Comparison of ENCODE assay signal across 8 cellular contexts in genomic region chr7:5428470-5429252, GRCh38. TPM values are rescaled to one million over a fixed set of nuclear protein-coding genes. Genes with fewer than 3 reads are reported as not detected.
DNase-seq lines count a peak whose midpoint lies in the region; ATAC-seq and TF ChIP-seq lines count a peak whose summit lies in the region.

No MANE protein-coding gene starts in this region.

- ATAC-seq in mucosa of descending colon (peak; percentile 10), HG02970 (IDR thresholded peaks at IDR 0.05; ENCODE audit: low FRiP score, unreplicated experiment) (no peak)

- peak; percentile 81 for DNase-seq in HT-29 (ENCODE audit: low spot score)
- DNase-seq in SHP77 (lab: John Stamatoyannopoulos, UW): peak; percentile 74 to 79
- peak; percentile 92 to 93 for DNase-seq in erythroblast (lab: John Stamatoyannopoulos, UW)
- DNase-seq in mucosa of descending colon: peak; percentile 73 to 79 (median 76)
- peak; percentile 77 to 86 for DNase-seq in uterus
- DNase-seq in NCI-H774 (lab: John Stamatoyannopoulos, UW): no peak

- peaks cover 0 to 8% (median 0%) of the 10 kb centered on the region in 11 experiments; a peak in 2 of 22 replicates for H3K36me3 ChIP-seq in BLaER1 treated with 17β-estradiol and CSF1 and Interleukin-3, amounts not matched to agents 10 nM and 100 nM
- H3K36me3 ChIP-seq in mucosa of descending colon (ENCODE audit: low read depth) (no peaks in the 10 kb centered on the region), uterus (no peaks in the 10 kb centered on the region)

- peaks cover 72 to 99% (median 95%) of the 10 kb centered on the region in 11 experiments for H3K27me3 ChIP-seq in BLaER1 treated with 17β-estradiol and CSF1 and Interleukin-3, amounts not matched to agents 10 nM and 100 nM
- H3K27me3 ChIP-seq in uterus: no peaks in the 10 kb centered on the region

- peak; percentile 85 for TF ChIP-seq POLR2A in erythroblast (IDR thresholded peaks at IDR 0.05; ENCODE audit: low read length)
- TF ChIP-seq POLR2A in uterus (IDR thresholded peaks at IDR 0.05): peak; percentile 13 to 17

- peaks cover 30 to 55% (median 49%) of the 10 kb centered on the region in 10 experiments for H3K4me1 ChIP-seq in BLaER1 treated with 17β-estradiol and CSF1 and Interleukin-3, amounts not matched to agents 10 nM and 100 nM
- peaks cover 20% of the 10 kb centered on the region for H3K4me1 ChIP-seq in mucosa of descending colon (ENCODE audit: low read depth)
- peaks cover 0 to 14% of the 10 kb centered on the region in 2 donors for H3K4me1 ChIP-seq in uterus

- H4K20me1 ChIP-seq in BLaER1 treated with 17β-estradiol and CSF1 and Interleukin-3, amounts not matched to agents 10 nM and 100 nM: peaks cover 44 to 78% (median 62%) of the 10 kb centered on the region in 11 experiments; a peak in 21 of 22 replicates

- intact Hi-C loops in mucosa of descending colon (cut with DNase I, micrococcal nuclease) (no loop called here), uterus (cut with DNase I; ENCODE audit: low total_unique reads) (no loop called here)

- H3K4me2 ChIP-seq in BLaER1 treated with 17β-estradiol and CSF1 and Interleukin-3, amounts not matched to agents 10 nM and 100 nM: peak overlapping the region; percentile 32 to 100 (median 64); a peak in 21 of 22 replicates

- no peak overlapping the region for H3K27ac ChIP-seq in BLaER1 treated with 17β-estradiol and CSF1 and Interleukin-3, amounts not matched to agents 10 nM and 100 nM
- peak overlapping the region; percentile 97 to 99 for H3K27ac ChIP-seq in uterus

- peak overlapping the region in 3 of 11 experiments; percentile 32 to 92 (median 83); a peak in 3 of 22 replicates for H3K9ac ChIP-seq in BLaER1 treated with 17β-estradiol and CSF1 and Interleukin-3, amounts not matched to agents 10 nM and 100 nM

- TF ChIP-seq CTCF in mucosa of descending colon (IDR thresholded peaks at IDR 0.05): no peak
- peak in 3 of 4 experiments; percentile 6 to 24 (median 22) for TF ChIP-seq CTCF in uterus (IDR thresholded peaks at IDR 0.05)

- peaks cover 0 to 8% (median 0%) of the 10 kb centered on the region in 11 experiments; a peak in 8 of 22 replicates for H3K9me3 ChIP-seq in BLaER1 treated with 17β-estradiol and CSF1 and Interleukin-3, amounts not matched to agents 10 nM and 100 nM (replicated peaks in 1 of 11)
- H3K9me3 ChIP-seq in mucosa of descending colon (no peaks in the 10 kb centered on the region), uterus (no peaks in the 10 kb centered on the region)

- H3K4me3 ChIP-seq in BLaER1 treated with 17β-estradiol and CSF1 and Interleukin-3, amounts not matched to agents 10 nM and 100 nM: peak overlapping the region in 5 of 10 experiments; percentile 29 to 76 (median 50); a peak in 9 of 20 replicates
- H3K4me3 ChIP-seq in mucosa of descending colon (peak overlapping the region; percentile 34), uterus (peak overlapping the region; percentile 74 to 78)

RNA-seq across cellular contexts. Expression of gene TNRC18, which starts 5.0 kb away (rescaled TPM):
- 93.2 and 121 TPM in 2 replicates for total RNA-seq in HT-29 (2014; rRNA removed; shearing (Covaris generic))
- total RNA-seq in mucosa of descending colon: 100 to 1,000 TPM in 2 of 3 donors, 10 to 100 TPM in 1; 94.0 to 170 (median 112) TPM
- total RNA-seq in uterus: 100 to 1,000 TPM in 1 of 4 donors, 10 to 100 TPM in 3; 28.2 to 179 (median 62.1) TPM

Comparison
In these comparisons a context has a peak if more than half of its experiments do, and no peak if none do; other contexts are left out.
1. H3K27ac ChIP-seq: peak in uterus (2 of 2); none in BLaER1 treated with 17β-estradiol and CSF1 and Interleukin-3, amounts not matched to agents 10 nM and 100 nM (0 of 11).